26 cellular contexts compared by ENCODE assay signal in genomic region chr1:175367896-175368295, GRCh38.
"Had no signal": no experiment of that assay in that cellular context is flagged by ENCODE, and none has a peak within 500 bp of the region (broad histone marks: within the 10 kb centered on the region; RNA-seq: fewer than 3 reads in every experiment).

No MANE protein-coding gene starts in this region.

- H3K27me3 ChIP-seq: stomach, suprapubic skin, testis, thyroid gland, tibial artery, tibial nerve, transverse colon, upper lobe of left lung, upper lobe of right lung, uterus, vagina had no signal

- ATAC-seq: stimulated activated effector memory CD8-positive, alpha-beta T cell treated with anti-CD3 and anti-CD28 coated beads, Interleukin-12 subunit alpha, Interleukin-12 subunit beta, amount 100 ng/mL, for 72 hours; stimulated activated memory B cell treated with anti-CD40 and anti-IgM and Interleukin-4, amounts not matched to agents 10 μg/mL and 1 μg/mL and 100 μg/mL, for 72 hours; stimulated activated naive B cell treated with anti-CD40 and anti-IgM and Interleukin-4, amounts not matched to agents 10 μg/mL and 1 μg/mL and 100 μg/mL, for 72 hours; stimulated activated naive CD8-positive, alpha-beta T cell treated with anti-CD3 and anti-CD28 coated beads, Interleukin-15, amount 100 ng/mL, for 72 hours; stimulated activated naive CD8-positive, alpha-beta T cell treated with anti-CD3 and anti-CD28 coated beads, Interleukin-15, Interleukin-2, amounts not matched to agents 100 U/mL and 50 U/mL, for 24 hours; upper lobe of right lung had no signal

- H3K36me3 ChIP-seq: stomach, suprapubic skin, thoracic aorta, thyroid gland, tibial artery, tibial nerve, transverse colon, upper lobe of left lung, upper lobe of right lung, uterus, vagina had no signal

- DNase-seq: stimulated activated CD4-positive, alpha-beta T cell treated with anti-CD3 and anti-CD28 coated beads, Interleukin-2, amount 100 ng/mL, for 24 hours; stimulated activated CD4-positive, alpha-beta T cell treated with anti-CD3 and anti-CD28 coated beads, Interleukin-2, amount 100 ng/mL, for 48 hours; stimulated activated CD4-positive, alpha-beta T cell treated with anti-CD3 and anti-CD28 coated beads, Interleukin-4, amount 100 ng/mL, for 1 hour; stimulated activated CD4-positive, alpha-beta T cell treated with anti-CD3 and anti-CD28 coated beads, Interleukin-4, amount 100 ng/mL, for 24 hours; stimulated activated CD4-positive, alpha-beta T cell treated with anti-CD3 and anti-CD28 coated beads, Interleukin-4, amount 100 ng/mL, for 4 hours; stimulated activated CD8-positive, alpha-beta memory T cell treated with anti-CD3 and anti-CD28 coated beads, Interleukin-4, amount 100 ng/mL, for 48 hours; stimulated activated naive B cell treated with anti-CD40 and anti-IgM and Interleukin-4, amounts not matched to agents 10 μg/mL and 1 μg/mL and 100 μg/mL, for 72 hours; stimulated activated naive CD4-positive, alpha-beta T cell; stimulated activated naive CD4-positive, alpha-beta T cell treated with Interleukin-2 at 50 U/mL for 16 hours; stimulated activated naive CD8-positive, alpha-beta T cell treated with anti-CD3 and anti-CD28 coated beads, Interleukin-15, amount 100 ng/mL, for 72 hours; stimulated activated naive CD8-positive, alpha-beta T cell treated with anti-CD3 and anti-CD28 coated beads, Interleukin-15, Interleukin-2, amounts not matched to agents 100 U/mL and 50 U/mL, for 24 hours; stomach; substantia nigra; testis; thyroid gland; tibial artery; transverse colon; upper lobe of left lung; upper lobe of right lung; uterus had no signal

- H3K27ac ChIP-seq: stomach, suprapubic skin, testis, thoracic aorta, thyroid gland, tibial artery, tibial nerve, transverse colon, upper lobe of left lung, upper lobe of right lung, uterus, vagina had no signal

- H3K4me1 ChIP-seq: stomach, suprapubic skin, testis, thyroid gland, tibial artery, tibial nerve, transverse colon, upper lobe of left lung, upper lobe of right lung, uterus, vagina had no signal

- H3K9me3 ChIP-seq: stomach, suprapubic skin, testis, thoracic aorta, thyroid gland, tibial artery, tibial nerve, transverse colon, upper lobe of left lung, upper lobe of right lung, uterus, vagina had no signal

- H3K4me3 ChIP-seq: stomach, suprapubic skin, testis, thoracic aorta, thyroid gland, tibial artery, tibial nerve, transverse colon, upper lobe of left lung, upper lobe of right lung, uterus, vagina had no signal
